ENCODE assay signal across 25 cellular contexts in the genomic region with DNA sequence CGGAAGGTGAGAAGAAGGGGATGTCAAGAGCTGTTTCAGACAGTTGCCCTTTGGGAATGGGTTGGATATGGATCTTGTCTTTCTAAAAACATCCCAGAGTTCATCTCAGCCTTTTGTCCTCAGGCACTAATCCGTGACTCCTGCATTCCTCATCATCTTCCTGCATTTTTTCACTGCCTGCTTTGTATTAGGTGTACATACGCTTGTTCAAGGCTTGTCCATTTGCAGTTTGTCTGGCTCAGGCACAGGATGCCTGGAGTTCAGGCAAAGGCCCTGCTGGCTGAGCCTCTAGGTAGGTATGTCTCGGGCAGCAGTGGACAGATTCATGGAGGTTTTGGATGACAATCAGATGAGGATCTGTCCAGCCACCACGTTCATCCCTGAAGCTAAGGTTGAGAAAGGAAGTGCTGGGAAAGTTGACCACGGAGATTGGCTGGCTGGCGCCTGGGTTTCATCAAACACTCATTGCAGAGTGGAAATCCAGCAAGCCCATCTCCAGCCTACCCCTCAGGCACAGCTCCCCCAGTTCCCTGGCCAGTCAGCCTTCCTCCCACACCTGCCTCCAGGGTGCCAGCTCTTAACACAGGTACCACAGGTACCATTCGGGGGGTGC. TPM values are rescaled to one million over a fixed set of nuclear protein-coding genes. Genes with fewer than 3 reads are reported as not detected.
"Had no signal": no experiment of that assay in that cellular context is flagged by ENCODE, and none has a peak within 500 bp of the region (broad histone marks: within the 10 kb centered on the region; RNA-seq: fewer than 3 reads in every experiment).

No MANE protein-coding gene starts in this region.

- H3K36me3 ChIP-seq: gastrocnemius medialis, heart right ventricle, right atrium auricular region, transverse colon had no signal

- DNase-seq: activated B cell treated with CpG ODN at 0.5 μM for 24 hours; activated CD4-positive, alpha-beta T cell treated with anti-CD3 and anti-CD28 coated beads, Interleukin-2, amount 10 ng/mL, durations not matched to agents 24 days and 14 days; activated CD8-positive, alpha-beta memory T cell treated with anti-CD3 and anti-CD28 coated beads, Interleukin-2, amount 50 U/mL, for 4 hours; activated CD8-positive, alpha-beta T cell treated with anti-CD3 and anti-CD28 coated beads, Interleukin-2, amount 10 ng/mL, durations not matched to agents 7 days and 5 days; activated gamma-delta T cell treated with Interleukin-2 at 50 U/mL for 16 hours; activated T-cell treated with anti-CD3 and anti-CD28 coated beads, Interleukin-2, amount 50 U/mL, for 72 hours; amniotic stem cell; cortex of kidney; effector CD4-positive, alpha-beta T cell; gastrocnemius medialis; heart right ventricle; kidney; left ventricle myocardium superior; mesenchymal stem cell; posterior cingulate gyrus; stimulated activated CD4-positive, alpha-beta T cell treated with anti-CD3 and anti-CD28 coated beads, Interleukin-4, amount 100 ng/mL, for 24 hours; stimulated activated naive CD4-positive, alpha-beta T cell; transverse colon had no signal

- H3K27me3 ChIP-seq: gastrocnemius medialis, right atrium auricular region, transverse colon had no signal

- H3K27ac ChIP-seq: gastrocnemius medialis, heart right ventricle, right atrium auricular region, transverse colon had no signal

- H3K4me1 Mint-ChIP-seq: activated B cell treated with CpG ODN at 0.5 μM for 24 hours; central memory CD8-positive, alpha-beta T cell had no signal

- H3K9me3 Mint-ChIP-seq: activated B cell treated with CpG ODN at 0.5 μM for 24 hours; activated CD4-positive, alpha-beta T cell treated with anti-CD3 and anti-CD28 coated beads, Interleukin-2, amount 10 ng/mL, durations not matched to agents 24 days and 14 days; activated T-cell treated with anti-CD3 and anti-CD28 coated beads, Interleukin-2, amount 50 U/mL, for 72 hours; central memory CD8-positive, alpha-beta T cell; natural killer cell treated with Interleukin-12 subunit alpha and Interleukin-12 subunit beta and Interleukin-15 and Interleukin-18, amount 100 ng/mL, for 72 hours; T-helper 2 cell treated with Interferon-gamma antibody and Interleukin-4, amounts not matched to agents 5 μg/mL and 100 μg/mL, for 36 hours had no signal

- H3K36me3 Mint-ChIP-seq: activated naive CD8-positive, alpha-beta T cell; natural killer cell treated with Interleukin-12 subunit alpha and Interleukin-12 subunit beta and Interleukin-15 and Interleukin-18, amount 100 ng/mL, for 72 hours had no signal

- H3K9me3 ChIP-seq: gastrocnemius medialis, heart right ventricle, right atrium auricular region, transverse colon had no signal

- H3K4me3 Mint-ChIP-seq: activated B cell treated with CpG ODN at 0.5 μM for 24 hours; activated CD4-positive, alpha-beta T cell treated with anti-CD3 and anti-CD28 coated beads, Interleukin-2, amount 10 ng/mL, durations not matched to agents 24 days and 14 days; activated CD8-positive, alpha-beta T cell treated with anti-CD3 and anti-CD28 coated beads, Interleukin-2, amount 10 ng/mL, durations not matched to agents 7 days and 5 days; activated naive CD8-positive, alpha-beta T cell; activated T-cell treated with anti-CD3 and anti-CD28 coated beads, Interleukin-2, amount 50 U/mL, for 72 hours; central memory CD8-positive, alpha-beta T cell; natural killer cell treated with Interleukin-12 subunit alpha and Interleukin-12 subunit beta and Interleukin-15 and Interleukin-18, amount 100 ng/mL, for 72 hours; T-helper 2 cell treated with Interferon-gamma antibody and Interleukin-4, amounts not matched to agents 5 μg/mL and 100 μg/mL, for 36 hours had no signal

- H3K4me3 ChIP-seq: gastrocnemius medialis, heart right ventricle, right atrium auricular region, skin epidermis, transverse colon had no signal

- H3K4me1 ChIP-seq: gastrocnemius medialis, right atrium auricular region had no signal

- H3K27ac Mint-ChIP-seq: activated B cell treated with CpG ODN at 0.5 μM for 24 hours; activated CD4-positive, alpha-beta T cell treated with anti-CD3 and anti-CD28 coated beads, Interleukin-2, amount 10 ng/mL, durations not matched to agents 24 days and 14 days; activated CD8-positive, alpha-beta T cell treated with anti-CD3 and anti-CD28 coated beads, Interleukin-2, amount 10 ng/mL, durations not matched to agents 7 days and 5 days; activated naive CD8-positive, alpha-beta T cell; activated T-cell treated with anti-CD3 and anti-CD28 coated beads, Interleukin-2, amount 50 U/mL, for 72 hours; natural killer cell treated with Interleukin-12 subunit alpha and Interleukin-12 subunit beta and Interleukin-15 and Interleukin-18, amount 100 ng/mL, for 72 hours; T-helper 2 cell treated with Interferon-gamma antibody and Interleukin-4, amounts not matched to agents 5 μg/mL and 100 μg/mL, for 36 hours had no signal

- ATAC-seq: activated CD8-positive, alpha-beta T cell treated with anti-CD3 and anti-CD28 coated beads, Interleukin-2, amount 10 ng/mL, durations not matched to agents 7 days and 5 days; activated T-cell treated with anti-CD3 and anti-CD28 coated beads, Interleukin-2, amount 50 U/mL, for 72 hours; gastrocnemius medialis; heart right ventricle; left ventricle myocardium superior; natural killer cell treated with Interleukin-12 subunit alpha and Interleukin-12 subunit beta and Interleukin-15 and Interleukin-18, amount 100 ng/mL, for 72 hours had no signal

RNA-seq across cellular contexts. Expression of gene COL2A1, which starts 53.3 kb away (rescaled TPM):
- total RNA-seq: activated B cell treated with CpG ODN at 0.5 μM for 24 hours; activated CD8-positive, alpha-beta T cell treated with anti-CD3 and anti-CD28 coated beads, Interleukin-2, amount 10 ng/mL, durations not matched to agents 7 days and 5 days; gastrocnemius medialis; kidney; natural killer cell treated with Interleukin-12 subunit alpha and Interleukin-12 subunit beta and Interleukin-15 and Interleukin-18, amount 100 ng/mL, for 72 hours; right atrium auricular region; subcutaneous adipose tissue had no signal
